In genomic region chr5:133919148-133920136, GRCh38 we compare ENCODE assay signal across 18 cellular contexts. TPM values are rescaled to one million over a fixed set of nuclear protein-coding genes. Genes with fewer than 3 reads are reported as not detected.
DNase-seq lines count a peak whose midpoint lies in the region; ATAC-seq and TF ChIP-seq lines count a peak whose summit lies in the region.
"Had no signal": no experiment of that assay in that cellular context is flagged by ENCODE, and none has a peak within 500 bp of the region (broad histone marks: within the 10 kb centered on the region; RNA-seq: fewer than 3 reads in every experiment).

No MANE protein-coding gene starts in this region.

- no peaks in the 10 kb centered on the region for H3K79me1 ChIP-seq in neuronal stem cell (ENCODE audit: low read depth, low read length)

- no CpG with 5 or more reads among the region's 16 CpGs for WGBS in neuronal stem cell (ENCODE audit: extremely low coverage in 2 of 2, insufficient read length in 2 of 2, insufficient replicate concordance in 1 of 2), 2 donors

- peak; percentile 15 for DNase-seq in activated CD4-positive, alpha-beta T cell treated with anti-CD3 and anti-CD28 coated beads for 48 hours
- DNase-seq in activated CD4-positive, alpha-beta T cell treated with anti-CD3 and anti-CD28 coated beads for 1 hour: no peak
- DNase-seq in neuronal stem cell (ENCODE audit: low spot score): no peak
- DNase-seq in mucosa of gallbladder (ENCODE audit: low spot score): no peak
- DNase-seq in dedifferentiated amniotic fluid mesenchymal stem cell (ENCODE audit: extremely low spot score): no peak
- DNase-seq: CD4-positive, alpha-beta T cell; effector CD8-positive, alpha-beta T cell; hippocampal formation; MM.1S; NCI-H2029 treated with DMSO at 0.1 percent for 48 hours; NCI-H510A; SHP77; T-helper 1 cell; tibial artery had no signal

- H3K14ac ChIP-seq in neuronal stem cell (ENCODE audit: low read length): peak overlapping the region; percentile 42

- peak overlapping the region; percentile 42 for H3K4me3 Mint-ChIP-seq in activated T-helper 17 cell treated with anti-CD3 and anti-CD28 coated beads, Interleukin-2, amount 50 U/mL, for 72 hours
- H3K4me3 Mint-ChIP-seq: CD4-positive, alpha-beta T cell; central memory CD8-positive, alpha-beta T cell had no signal

- no peaks in the 10 kb centered on the region for H3K27me3 Mint-ChIP-seq in activated T-helper 17 cell treated with anti-CD3 and anti-CD28 coated beads, Interleukin-2, amount 50 U/mL, for 72 hours
- H3K27me3 Mint-ChIP-seq: CD4-positive, alpha-beta T cell had no signal

- no peak overlapping the region for H2BK120ac ChIP-seq in neuronal stem cell (ENCODE audit: low read depth, low read length)

- H3K23ac ChIP-seq in neuronal stem cell (ENCODE audit: low read depth, low read length, poor library complexity): peak overlapping the region; percentile 82

- no peaks in the 10 kb centered on the region for H3K9me3 Mint-ChIP-seq in activated T-helper 17 cell treated with anti-CD3 and anti-CD28 coated beads, Interleukin-2, amount 50 U/mL, for 72 hours
- H3K9me3 Mint-ChIP-seq: CD4-positive, alpha-beta T cell; central memory CD8-positive, alpha-beta T cell had no signal

- no peak overlapping the region for H3K4me3 ChIP-seq in neuronal stem cell (ENCODE audit: low read length in 2 of 2)
- H3K4me3 ChIP-seq: tibial artery had no signal

- no peak overlapping the region for H2AFZ ChIP-seq in neuronal stem cell (ENCODE audit: low read length)

- H2AK5ac ChIP-seq in neuronal stem cell (ENCODE audit: low read depth, low read length): no peak overlapping the region

- peak overlapping the region; percentile 54 for H3K18ac ChIP-seq in neuronal stem cell (ENCODE audit: low read length)

- no peak overlapping the region for H2BK12ac ChIP-seq in neuronal stem cell (ENCODE audit: low read length)

- H3K27me3 ChIP-seq in neuronal stem cell (ENCODE audit: control insufficient read depth in 3 of 3, insufficient read depth in 3 of 3, low read depth in 1 of 3, low read length in 3 of 3): peaks cover 0 to 34% (median 0%) of the 10 kb centered on the region in 3 experiments

- peaks cover 12% of the 10 kb centered on the region for H3K4me1 Mint-ChIP-seq in activated T-helper 17 cell treated with anti-CD3 and anti-CD28 coated beads, Interleukin-2, amount 50 U/mL, for 72 hours
- H3K4me1 Mint-ChIP-seq: central memory CD8-positive, alpha-beta T cell had no signal

- H2BK5ac ChIP-seq in neuronal stem cell (ENCODE audit: low read length): no peak overlapping the region

- H3K9me3 ChIP-seq in neuronal stem cell (replicated peaks in 1 of 2; ENCODE audit: control insufficient read depth in 2 of 2, insufficient read depth in 1 of 2, low read depth in 1 of 2, low read length in 2 of 2): no peaks in the 10 kb centered on the region
- H3K9me3 ChIP-seq: tibial artery had no signal

- no peak overlapping the region for H2BK15ac ChIP-seq in neuronal stem cell (ENCODE audit: low read length)

- H3K4me1 ChIP-seq in neuronal stem cell (ENCODE audit: control insufficient read depth in 2 of 2, insufficient read depth in 1 of 2, low read depth in 1 of 2, low read length in 2 of 2): no peaks in the 10 kb centered on the region
- H3K4me1 ChIP-seq: tibial artery had no signal

- no peak overlapping the region for H3K27ac ChIP-seq in neuronal stem cell (replicated peaks; ENCODE audit: low read length)
- H3K27ac ChIP-seq: tibial artery had no signal

- no peak overlapping the region for H3K4me2 ChIP-seq in neuronal stem cell (ENCODE audit: insufficient read depth, low read length, poor library complexity, severe bottlenecking)

- no peak overlapping the region for H4K91ac ChIP-seq in neuronal stem cell (ENCODE audit: low read depth, low read length, poor library complexity)

- no peaks in the 10 kb centered on the region for H3K36me3 Mint-ChIP-seq in activated T-helper 17 cell treated with anti-CD3 and anti-CD28 coated beads, Interleukin-2, amount 50 U/mL, for 72 hours (ENCODE audit: low read depth)

- H3K9ac ChIP-seq in neuronal stem cell (ENCODE audit: low read depth, low read length, poor library complexity): no peak overlapping the region

- H3K27ac Mint-ChIP-seq in activated T-helper 17 cell treated with anti-CD3 and anti-CD28 coated beads, Interleukin-2, amount 50 U/mL, for 72 hours: peak overlapping the region; percentile 69
- H3K27ac Mint-ChIP-seq: CD4-positive, alpha-beta T cell had no signal

- no peak overlapping the region for H3K4ac ChIP-seq in neuronal stem cell (ENCODE audit: low read length)

- peak overlapping the region; percentile 19 for H4K8ac ChIP-seq in neuronal stem cell (ENCODE audit: low read depth, low read length)

- H3K36me3 ChIP-seq in neuronal stem cell (replicated peaks in 1 of 2; ENCODE audit: control insufficient read depth in 2 of 2, insufficient read depth in 2 of 2, low read length in 2 of 2): no peaks in the 10 kb centered on the region
- H3K36me3 ChIP-seq: tibial artery had no signal

- TF ChIP-seq CTCF in GM12872 (IDR thresholded peaks at IDR 0.05; ENCODE audit: insufficient read depth, low read depth, low read length): peak; percentile 41; the same call in 2 of the 3 replicates

- peak; percentile 78 for ATAC-seq in activated T-helper 17 cell treated with anti-CD3 and anti-CD28 coated beads, Interleukin-2, amount 50 U/mL, for 72 hours (replicated peaks)
- no peak for ATAC-seq in HG03460 (IDR thresholded peaks at IDR 0.05; ENCODE audit: unreplicated experiment)

RNA-seq across cellular contexts. Expression of gene C5orf15, which starts 49.0 kb away (rescaled TPM):
- 10 to 100 TPM; 17.9 to 36.8 TPM for total RNA-seq in activated T-helper 17 cell treated with anti-CD3 and anti-CD28 coated beads, Interleukin-2, amount 50 U/mL, for 72 hours
- 69.1 TPM for polyA plus RNA-seq in neuronal stem cell (2013, experiment 1 of 2)
- polyA plus RNA-seq in neuronal stem cell (2013, experiment 2 of 2): 68.8 TPM
- 39.0 TPM for total RNA-seq in mucosa of gallbladder
